Comparison of ENCODE assay signal across 23 cellular contexts in genomic region chr6:38088010-38088409, GRCh38.
"Had no signal": no experiment of that assay in that cellular context is flagged by ENCODE, and none has a peak within 500 bp of the region (broad histone marks: within the 10 kb centered on the region; RNA-seq: fewer than 3 reads in every experiment).

No MANE protein-coding gene starts in this region.

- H3K27ac ChIP-seq: breast epithelium, SJSA1 had no signal

- H3K27me3 ChIP-seq: breast epithelium, SJSA1 had no signal

- H3K36me3 ChIP-seq: breast epithelium had no signal

- H3K4me3 ChIP-seq: breast epithelium, SJSA1 had no signal

- H3K9me3 ChIP-seq: breast epithelium, SJSA1 had no signal

- H3K4me1 ChIP-seq: breast epithelium, SJSA1 had no signal

- DNase-seq: activated CD4-positive, alpha-beta T cell treated with anti-CD3 and anti-CD28 coated beads for 48 hours; activated CD4-positive, alpha-beta T cell treated with anti-CD3 and anti-CD28 coated beads, Interleukin-2, amount 50 U/mL, for 4 hours; activated CD4-positive, CD25-positive, alpha-beta regulatory T cell treated with anti-CD3 and anti-CD28 coated beads, Interleukin-2, amount 50 U/mL, for 72 hours; activated CD8-positive, alpha-beta memory T cell treated with anti-CD3 and anti-CD28 coated beads, Interleukin-2, amount 10 ng/mL, durations not matched to agents 7 days and 5 days; activated effector memory CD4-positive, alpha-beta T cell treated with Interleukin-2 at 50 U/mL for 16 hours; activated naive CD4-positive, alpha-beta T cell treated with Interleukin-2 at 50 U/mL for 16 hours; activated T-cell treated with anti-CD3 and anti-CD28 coated beads, Interleukin-2, amount 50 U/mL, for 24 hours; anterior cingulate cortex; central memory CD4-positive, alpha-beta T cell; KG1; MV-4-11; NCI-H1092 treated with DMSO at 0.1 percent for 48 hours; NCI-H1436; NCI-H1694 treated with DMSO at 0.1 percent for 48 hours; NCI-H2029 treated with DMSO at 0.1 percent for 48 hours; NCI-H446; NCI-H524; PC-3; SHP77; T-helper 17 cell; T-helper 9 cell had no signal
